ENCODE assay signal across 16 cellular contexts in genomic region chr21:42443181-42443785, GRCh38. TPM values are rescaled to one million over a fixed set of nuclear protein-coding genes. Genes with fewer than 3 reads are reported as not detected.
"Had no signal": no experiment of that assay in that cellular context is flagged by ENCODE, and none has a peak within 500 bp of the region (broad histone marks: within the 10 kb centered on the region; RNA-seq: fewer than 3 reads in every experiment).

No MANE protein-coding gene starts in this region.

- H3K27ac ChIP-seq: cardiac muscle cell, left lung, tibial artery, vagina had no signal

- DNase-seq: activated CD4-positive, alpha-beta T cell treated with anti-CD3 and anti-CD28 coated beads, Interleukin-2, amount 10 ng/mL, durations not matched to agents 7 days and 5 days; activated T-cell treated with anti-CD3 and anti-CD28 coated beads for 4 hours; hypothalamus; left lung; mammary epithelial cell; nucleus accumbens; stimulated activated CD4-positive, alpha-beta T cell treated with anti-CD3 and anti-CD28 coated beads, Interleukin-2, amount 100 ng/mL, for 48 hours; stimulated activated naive CD4-positive, alpha-beta T cell; T-helper 2 cell had no signal

- H3K27me3 ChIP-seq: cardiac muscle cell, vagina had no signal

- H3K9me3 Mint-ChIP-seq: activated CD4-positive, alpha-beta T cell treated with anti-CD3 and anti-CD28 coated beads, Interleukin-2, amount 10 ng/mL, durations not matched to agents 7 days and 5 days; natural killer cell treated with Interleukin-12 subunit alpha and Interleukin-12 subunit beta and Interleukin-15 and Interleukin-18, amount 100 ng/mL, for 72 hours had no signal

- H3K27me3 Mint-ChIP-seq: activated CD4-positive, alpha-beta T cell treated with anti-CD3 and anti-CD28 coated beads, Interleukin-2, amount 10 ng/mL, durations not matched to agents 7 days and 5 days had no signal

- H3K4me1 ChIP-seq: left lung, tibial artery, vagina had no signal

- H3K36me3 ChIP-seq: cardiac muscle cell, left lung, tibial artery, vagina had no signal

- H3K4me3 Mint-ChIP-seq: activated CD4-positive, alpha-beta T cell treated with anti-CD3 and anti-CD28 coated beads, Interleukin-2, amount 10 ng/mL, durations not matched to agents 7 days and 5 days; natural killer cell treated with Interleukin-12 subunit alpha and Interleukin-12 subunit beta and Interleukin-15 and Interleukin-18, amount 100 ng/mL, for 72 hours had no signal

- H3K9me3 ChIP-seq: left lung, tibial artery, vagina had no signal

- ATAC-seq: esophagus mucosa; left lung; natural killer cell treated with Interleukin-12 subunit alpha and Interleukin-12 subunit beta and Interleukin-15 and Interleukin-18, amount 100 ng/mL, for 72 hours had no signal

- H3K4me3 ChIP-seq: cardiac muscle cell, left lung, tibial artery, vagina had no signal

RNA-seq across cellular contexts. Expression of gene UBASH3A, which starts 39.6 kb away (rescaled TPM):
- total RNA-seq: cardiac muscle cell, glomerular endothelial cell, mammary epithelial cell had no signal

RNA-seq across cellular contexts. Expression of gene TMPRSS3, which starts 47.4 kb away (rescaled TPM):
- total RNA-seq: cardiac muscle cell, glomerular endothelial cell, posterior vena cava had no signal

RNA-seq across cellular contexts. Expression of gene RSPH1, which starts 52.7 kb away (rescaled TPM):
- total RNA-seq: activated CD4-positive, alpha-beta T cell treated with anti-CD3 and anti-CD28 coated beads, Interleukin-2, amount 10 ng/mL, durations not matched to agents 7 days and 5 days; glomerular endothelial cell; vagina had no signal
